In the genomic region with DNA sequence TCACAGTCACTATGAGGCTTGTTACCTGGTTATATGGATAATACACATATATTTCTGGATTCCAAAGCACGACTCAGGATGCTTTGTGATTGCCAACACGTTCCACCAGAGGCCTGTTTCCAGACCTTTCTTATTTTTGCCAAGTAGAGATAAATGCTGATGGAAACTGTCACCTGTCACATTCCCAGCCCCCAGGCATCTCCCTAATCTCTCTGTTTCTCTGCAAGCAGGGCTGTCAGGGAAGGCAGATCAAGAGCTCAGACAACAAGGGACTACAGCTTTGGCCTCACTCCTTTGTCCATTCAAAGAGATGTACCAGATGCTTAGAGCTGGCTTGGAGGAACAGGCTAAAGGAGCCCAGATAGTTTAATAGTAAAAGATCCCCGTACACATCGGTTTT, we compare ENCODE assay signal across 13 cellular contexts. TPM values are rescaled to one million over a fixed set of nuclear protein-coding genes. Genes with fewer than 3 reads are reported as not detected.
DNase-seq lines count a peak whose midpoint lies in the region; TF ChIP-seq lines count a peak whose summit lies in the region.
"Had no signal": no experiment of that assay in that cellular context is flagged by ENCODE, and none has a peak within 500 bp of the region (broad histone marks: within the 10 kb centered on the region; RNA-seq: fewer than 3 reads in every experiment).

No MANE protein-coding gene starts in this region.

- H3K4me3 Mint-ChIP-seq in T-helper 2 cell treated with Interferon-gamma antibody and Interleukin-4, amounts not matched to agents 5 μg/mL and 100 μg/mL, for 36 hours, result no peak overlapping the region
- H3K4me3 Mint-ChIP-seq: CD14-positive monocyte; CD8-positive, alpha-beta T cell; GM23338 had no signal

- no peak for TF ChIP-seq RAD21 in neural cell (conservative IDR thresholded peaks at IDR 0.05)

- H3K36me3 ChIP-seq in BE2C (no peaks in the 10 kb centered on the region), SJCRH30 (no peaks in the 10 kb centered on the region), neural cell (ENCODE audit: insufficient read depth, low read length) (no peaks in the 10 kb centered on the region)

- H3K9me3 Mint-ChIP-seq in T-helper 2 cell treated with Interferon-gamma antibody and Interleukin-4, amounts not matched to agents 5 μg/mL and 100 μg/mL, for 36 hours, result no peaks in the 10 kb centered on the region
- H3K9me3 Mint-ChIP-seq: CD14-positive monocyte; CD8-positive, alpha-beta T cell; GM23338 had no signal

- H3K27ac Mint-ChIP-seq in T-helper 2 cell treated with Interferon-gamma antibody and Interleukin-4, amounts not matched to agents 5 μg/mL and 100 μg/mL, for 36 hours, result no peak overlapping the region
- H3K27ac Mint-ChIP-seq: CD14-positive monocyte; CD8-positive, alpha-beta T cell; GM23338 had no signal

- no peaks in the 10 kb centered on the region for H3K27me3 Mint-ChIP-seq in T-helper 2 cell treated with Interferon-gamma antibody and Interleukin-4, amounts not matched to agents 5 μg/mL and 100 μg/mL, for 36 hours (ENCODE audit: low read depth)

- no peaks in the 10 kb centered on the region for H3K9me2 ChIP-seq in neural cell (ENCODE audit: insufficient read depth, low read length)

- H3K4me1 Mint-ChIP-seq in T-helper 2 cell treated with Interferon-gamma antibody and Interleukin-4, amounts not matched to agents 5 μg/mL and 100 μg/mL, for 36 hours (ENCODE audit: low read depth), result peaks cover 2% of the 10 kb centered on the region
- H3K4me1 Mint-ChIP-seq: GM23338 had no signal

- H3K4me2 ChIP-seq in neural cell (ENCODE audit: low read length), result no peak overlapping the region
- H3K4me2 ChIP-seq: GM23338 had no signal

- H3K9ac ChIP-seq in neural cell (ENCODE audit: low read length), result no peak overlapping the region

- H3F3A ChIP-seq in neural cell (ENCODE audit: insufficient read depth, low read length, poor library complexity, severe bottlenecking), result no peaks in the 10 kb centered on the region

- H3K4me3 ChIP-seq in BE2C (ENCODE audit: low read depth, low read length), result no peak overlapping the region
- H3K4me3 ChIP-seq in SJCRH30, result no peak overlapping the region
- peak overlapping the region; percentile 8 for H3K4me3 ChIP-seq in neural cell (ENCODE audit: low read length)
- H3K4me3 ChIP-seq: GM12878, GM23338 had no signal

- H2AFZ ChIP-seq in neural cell (ENCODE audit: low read depth, low read length), result peak overlapping the region; percentile 45
- H2AFZ ChIP-seq: GM23338 had no signal

- H3K36me3 Mint-ChIP-seq in T-helper 2 cell treated with Interferon-gamma antibody and Interleukin-4, amounts not matched to agents 5 μg/mL and 100 μg/mL, for 36 hours (ENCODE audit: low read depth), result no peaks in the 10 kb centered on the region
- H3K36me3 Mint-ChIP-seq: CD14-positive monocyte; CD8-positive, alpha-beta T cell had no signal

- no peaks in the 10 kb centered on the region for H3K79me2 ChIP-seq in neural cell (replicated peaks; ENCODE audit: insufficient read depth, low read length)

- H3K4me1 ChIP-seq in BE2C (peaks cover 4% of the 10 kb centered on the region; the same call in 1 of the 2 replicates), SJCRH30 (no peaks in the 10 kb centered on the region)

- peak; percentile 55 for DNase-seq in BE2C
- DNase-seq in SJCRH30, result peak; percentile 18 to 37
- peak; percentile 57 for DNase-seq in ecto neural progenitor cell (ENCODE audit: low spot score)
- DNase-seq in T-helper 2 cell treated with Interferon-gamma antibody and Interleukin-4, amounts not matched to agents 5 μg/mL and 100 μg/mL, for 36 hours (ENCODE audit: low spot score), result no peak
- DNase-seq in DMS114 treated with DMSO at 0.1 percent for 48 hours (lab: John Stamatoyannopoulos, UW; ENCODE audit: unreplicated experiment), result no peak
- DNase-seq in AML-193 (lab: John Stamatoyannopoulos, UW), result no peak
- DNase-seq: CD8-positive, alpha-beta T cell; COR-L47; H7 had no signal

- H3K27ac ChIP-seq in SJCRH30 (no peak overlapping the region), neural cell (ENCODE audit: low read length) (peak overlapping the region; percentile 3)

- H3K9me3 ChIP-seq in BE2C, result no peaks in the 10 kb centered on the region
- H3K9me3 ChIP-seq in SJCRH30 (replicated peaks), result no peaks in the 10 kb centered on the region
- no peaks in the 10 kb centered on the region for H3K9me3 ChIP-seq in neural cell (ENCODE audit: low read length)

- TF ChIP-seq EP300 in neural cell (conservative IDR thresholded peaks at IDR 0.05; ENCODE audit: poor library complexity, severe bottlenecking), result no peak

- H4K20me1 ChIP-seq in neural cell (ENCODE audit: insufficient read depth), result no peaks in the 10 kb centered on the region

- TF ChIP-seq CTCF in BE2C (IDR thresholded peaks at IDR 0.05; ENCODE audit: low read depth, low read length) (no peak), neural cell (IDR thresholded peaks at IDR 0.05; ENCODE audit: poor library complexity, severe bottlenecking) (no peak)

- H3K27me3 ChIP-seq in BE2C (peaks cover 3% of the 10 kb centered on the region; the same call in 1 of the 2 replicates), SJCRH30 (no peaks in the 10 kb centered on the region), neural cell (ENCODE audit: insufficient read depth, low read depth, low read length) (no peaks in the 10 kb centered on the region)

TF ChIP-seq in neural cell, 6 proteins besides CTCF, POLR2A, EP300 and RAD21:
- TF ChIP-seq EZH2 (IDR thresholded peaks at IDR 0.05; ENCODE audit: borderline replicate concordance, insufficient read depth, low read length, poor library complexity, severe bottlenecking) (no peak), POLR2AphosphoS5 (IDR thresholded peaks at IDR 0.05) (no peak), SMC3 (conservative IDR thresholded peaks at IDR 0.05; ENCODE audit: poor library complexity) (no peak)
- TF ChIP-seq, protein P1, sequence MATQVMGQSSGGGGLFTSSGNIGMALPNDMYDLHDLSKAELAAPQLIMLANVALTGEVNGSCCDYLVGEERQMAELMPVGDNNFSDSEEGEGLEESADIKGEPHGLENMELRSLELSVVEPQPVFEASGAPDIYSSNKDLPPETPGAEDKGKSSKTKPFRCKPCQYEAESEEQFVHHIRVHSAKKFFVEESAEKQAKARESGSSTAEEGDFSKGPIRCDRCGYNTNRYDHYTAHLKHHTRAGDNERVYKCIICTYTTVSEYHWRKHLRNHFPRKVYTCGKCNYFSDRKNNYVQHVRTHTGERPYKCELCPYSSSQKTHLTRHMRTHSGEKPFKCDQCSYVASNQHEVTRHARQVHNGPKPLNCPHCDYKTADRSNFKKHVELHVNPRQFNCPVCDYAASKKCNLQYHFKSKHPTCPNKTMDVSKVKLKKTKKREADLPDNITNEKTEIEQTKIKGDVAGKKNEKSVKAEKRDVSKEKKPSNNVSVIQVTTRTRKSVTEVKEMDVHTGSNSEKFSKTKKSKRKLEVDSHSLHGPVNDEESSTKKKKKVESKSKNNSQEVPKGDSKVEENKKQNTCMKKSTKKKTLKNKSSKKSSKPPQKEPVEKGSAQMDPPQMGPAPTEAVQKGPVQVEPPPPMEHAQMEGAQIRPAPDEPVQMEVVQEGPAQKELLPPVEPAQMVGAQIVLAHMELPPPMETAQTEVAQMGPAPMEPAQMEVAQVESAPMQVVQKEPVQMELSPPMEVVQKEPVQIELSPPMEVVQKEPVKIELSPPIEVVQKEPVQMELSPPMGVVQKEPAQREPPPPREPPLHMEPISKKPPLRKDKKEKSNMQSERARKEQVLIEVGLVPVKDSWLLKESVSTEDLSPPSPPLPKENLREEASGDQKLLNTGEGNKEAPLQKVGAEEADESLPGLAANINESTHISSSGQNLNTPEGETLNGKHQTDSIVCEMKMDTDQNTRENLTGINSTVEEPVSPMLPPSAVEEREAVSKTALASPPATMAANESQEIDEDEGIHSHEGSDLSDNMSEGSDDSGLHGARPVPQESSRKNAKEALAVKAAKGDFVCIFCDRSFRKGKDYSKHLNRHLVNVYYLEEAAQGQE (IDR thresholded peaks at IDR 0.05; ENCODE audit: borderline replicate concordance), result no peak

RNA-seq across cellular contexts. Expression of a gene that starts 21.8 kb away (rescaled TPM):
- 10.8 TPM for polyA plus RNA-seq in BE2C (2012; ENCODE audit: insufficient read depth, insufficient read length, low read depth)
- 34.0 and 41.3 TPM in 2 replicates for total RNA-seq in SJCRH30 (2014; rRNA removed; shearing (Covaris generic))
- polyA plus RNA-seq in neural cell, result 13.9 and 14.9 TPM in 2 replicates
- 65.7 and 70.6 TPM in 2 replicates for polyA minus RNA-seq in neural cell

Comparison
In these comparisons a context has a peak if more than half of its experiments do, and no peak if none do; other contexts are left out.
1. DNase-seq: peak in BE2C (single experiment), SJCRH30 (2 of 2) and ecto neural progenitor cell (single experiment); none in T-helper 2 cell treated with Interferon-gamma antibody and Interleukin-4, amounts not matched to agents 5 μg/mL and 100 μg/mL, for 36 hours (single experiment), DMS114 treated with DMSO at 0.1 percent for 48 hours (single experiment) and AML-193 (0 of 2).